8 cellular contexts compared by ENCODE assay signal in the genomic region with DNA sequence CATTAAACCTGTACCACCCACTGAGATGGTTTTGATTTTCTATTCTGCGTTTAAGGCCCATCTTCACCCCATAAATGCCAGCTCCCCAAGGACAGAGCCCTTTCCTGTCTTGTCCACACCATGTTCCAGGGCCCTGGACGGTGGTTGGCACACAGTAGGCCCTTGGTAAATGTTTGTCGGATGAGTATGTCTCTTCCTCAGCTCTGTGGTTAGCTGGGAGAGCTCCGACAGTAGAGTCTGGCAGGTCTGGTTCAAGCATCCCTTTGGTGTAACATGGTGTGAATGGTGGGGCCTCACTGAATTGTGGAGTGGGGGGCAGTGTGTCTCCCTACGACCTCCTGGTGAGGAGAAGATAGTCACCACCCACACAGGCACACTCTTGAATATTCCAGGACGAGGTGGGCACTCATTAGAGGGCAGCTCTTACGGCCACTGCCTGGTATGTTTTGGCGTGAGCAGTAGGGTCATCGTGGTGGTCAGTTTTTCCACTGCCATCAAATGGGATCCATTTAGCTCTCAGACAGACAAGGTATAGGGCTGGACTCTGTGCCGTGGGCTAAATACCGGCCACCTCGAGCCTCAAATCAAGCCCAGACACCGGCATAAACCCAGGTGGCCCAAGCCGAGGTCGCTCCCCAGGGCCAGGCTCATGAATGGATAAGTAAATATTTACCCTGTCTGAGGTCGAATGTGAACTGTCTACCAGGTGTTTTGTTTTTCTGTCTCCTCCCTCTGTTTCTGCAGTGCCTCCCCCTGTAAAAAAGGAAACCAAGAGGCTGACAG.
DNase-seq lines count a peak whose midpoint lies in the region; ATAC-seq and TF ChIP-seq lines count a peak whose summit lies in the region.

No MANE protein-coding gene starts in this region.

- H3K36me3 ChIP-seq in SJSA1 (peaks cover 17% of the 10 kb centered on the region), suprapubic skin (no peaks in the 10 kb centered on the region)

- H3K27ac ChIP-seq in SJSA1 (peak overlapping the region; percentile 78), suprapubic skin (peak overlapping the region; percentile 82)

- H3K4me3 ChIP-seq in SJSA1 (no peak overlapping the region), suprapubic skin (no peak overlapping the region)

- no peak for TF ChIP-seq CTCF in suprapubic skin (IDR thresholded peaks at IDR 0.05)

- TF ChIP-seq POLR2A in suprapubic skin (IDR thresholded peaks at IDR 0.05), result no peak

- H3K36me3 Mint-ChIP-seq in T-helper 2 cell treated with Interferon-gamma antibody and Interleukin-4, amounts not matched to agents 5 μg/mL and 100 μg/mL, for 36 hours (ENCODE audit: low read depth), result peaks cover 21% of the 10 kb centered on the region

- peak overlapping the region; percentile 31 for H3K27ac Mint-ChIP-seq in T-helper 2 cell treated with Interferon-gamma antibody and Interleukin-4, amounts not matched to agents 5 μg/mL and 100 μg/mL, for 36 hours

- no peaks in the 10 kb centered on the region for H3K27me3 Mint-ChIP-seq in T-helper 2 cell treated with Interferon-gamma antibody and Interleukin-4, amounts not matched to agents 5 μg/mL and 100 μg/mL, for 36 hours (ENCODE audit: low read depth)

- peaks cover 62% of the 10 kb centered on the region for H3K4me1 Mint-ChIP-seq in T-helper 2 cell treated with Interferon-gamma antibody and Interleukin-4, amounts not matched to agents 5 μg/mL and 100 μg/mL, for 36 hours (ENCODE audit: low read depth)

- ATAC-seq in HG03196 (IDR thresholded peaks at IDR 0.05; ENCODE audit: unreplicated experiment) (no peak), left colon (no peak)

- no peak overlapping the region for H3K4me3 Mint-ChIP-seq in T-helper 2 cell treated with Interferon-gamma antibody and Interleukin-4, amounts not matched to agents 5 μg/mL and 100 μg/mL, for 36 hours

- no peak for DNase-seq in T-helper 2 cell treated with Interferon-gamma antibody and Interleukin-4, amounts not matched to agents 5 μg/mL and 100 μg/mL, for 36 hours (ENCODE audit: low spot score)
- DNase-seq in T-helper 2 cell (no peak), SJSA1 (ENCODE audit: low read depth in 1 of 2, low spot score in 2 of 2) (no peak), islet precursor cell (peak; percentile 50), suprapubic skin (ENCODE audit: low spot score in 2 of 2) (no peak), left colon (no peak)
- no peak for DNase-seq in activated T-cell treated with anti-CD3 and anti-CD28 coated beads, Interleukin-2, amount 50 U/mL, for 48 hours

- H3K27me3 ChIP-seq in SJSA1 (replicated peaks) (no peaks in the 10 kb centered on the region), suprapubic skin (no peaks in the 10 kb centered on the region)

- intact Hi-C loops in left colon (cut with DNase I, micrococcal nuclease), result no loop called here

- 85% methylated on average over 16 of the region's 16 CpGs for WGBS in suprapubic skin

- peaks cover 84% of the 10 kb centered on the region for H3K4me1 ChIP-seq in SJSA1 (replicated peaks)
- peaks cover 81% of the 10 kb centered on the region for H3K4me1 ChIP-seq in suprapubic skin

- H3K9me3 Mint-ChIP-seq in T-helper 2 cell treated with Interferon-gamma antibody and Interleukin-4, amounts not matched to agents 5 μg/mL and 100 μg/mL, for 36 hours, result no peaks in the 10 kb centered on the region

- TF ChIP-seq EP300 in suprapubic skin (IDR thresholded peaks at IDR 0.05), result no peak

- no peaks in the 10 kb centered on the region for H3K9me3 ChIP-seq in SJSA1 (replicated peaks)
- no peaks in the 10 kb centered on the region for H3K9me3 ChIP-seq in suprapubic skin
